ENCODE assay signal across 10 cellular contexts in the genomic region with DNA sequence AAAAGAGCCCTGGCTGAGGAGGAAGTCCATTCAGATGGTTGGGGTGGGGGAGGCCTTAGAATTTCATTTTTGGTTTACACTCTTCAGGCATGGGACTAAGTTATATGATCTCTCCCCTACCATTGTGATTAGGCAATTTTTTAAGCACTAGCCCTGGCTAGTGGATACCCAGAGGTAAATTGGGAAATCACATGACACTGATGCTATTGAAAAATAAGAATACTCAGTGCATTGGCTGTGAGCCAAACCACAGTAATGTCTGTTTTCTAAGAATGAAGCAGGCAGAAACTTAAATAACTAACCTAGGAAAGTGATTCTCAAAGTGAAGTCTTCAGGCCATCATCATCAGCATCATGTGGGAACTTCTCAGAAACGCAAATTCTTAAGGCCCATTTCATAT.
DNase-seq lines count a peak whose midpoint lies in the region; ATAC-seq and TF ChIP-seq lines count a peak whose summit lies in the region.
"Had no signal": no experiment of that assay in that cellular context is flagged by ENCODE, and none has a peak within 500 bp of the region (broad histone marks: within the 10 kb centered on the region; RNA-seq: fewer than 3 reads in every experiment).

No MANE protein-coding gene starts in this region.

- DNase-seq in fibroblast of mammary gland (ENCODE audit: low read depth) (peak; percentile 27), cerebellar nuclear complex (lab: John Stamatoyannopoulos, UW) (no peak)
- no peak for DNase-seq in activated effector memory CD4-positive, alpha-beta T cell treated with anti-CD3 and anti-CD28 coated beads, Interleukin-2, amount 50 U/mL, for 16 hours
- DNase-seq in stimulated activated CD4-positive, alpha-beta T cell treated with anti-CD3 and anti-CD28 coated beads, Interleukin-1b, Interleukin-23, amount 100 ng/mL, for 48 hours, result no peak
- no peak for DNase-seq in stimulated activated naive CD4-positive, alpha-beta T cell (lab: John Stamatoyannopoulos, UW)
- DNase-seq: activated gamma-delta T cell had no signal

- ATAC-seq in GM18870 (IDR thresholded peaks at IDR 0.05; ENCODE audit: unreplicated experiment) (peak; percentile 74), HG02571 (IDR thresholded peaks at IDR 0.05; ENCODE audit: unreplicated experiment) (peak; percentile 60)

- TF ChIP-seq CTCF in fibroblast of mammary gland (conservative IDR thresholded peaks at IDR 0.05; ENCODE audit: control insufficient read depth, insufficient read depth, low read depth, low read length), result no peak

- no peaks in the 10 kb centered on the region for H3K36me3 ChIP-seq in HUES48 (ENCODE audit: control insufficient read depth, insufficient read depth, low read length)

- no peak overlapping the region for H3K9ac ChIP-seq in HUES48 (ENCODE audit: low read depth, low read length)

- no peaks in the 10 kb centered on the region for H3K27me3 ChIP-seq in HUES48 (ENCODE audit: control insufficient read depth, insufficient read depth, low read length)

- peaks cover 70% of the 10 kb centered on the region for H3K9me3 ChIP-seq in HUES48 (ENCODE audit: control insufficient read depth, insufficient read depth, low read length)

- H3K4me3 ChIP-seq in HUES48 (ENCODE audit: low read depth, low read length), result no peak overlapping the region
- no peak overlapping the region for H3K4me3 ChIP-seq in fibroblast of mammary gland (ENCODE audit: control insufficient read depth, low read depth, low read length)
- H3K4me3 ChIP-seq: lung had no signal

- H3K27ac ChIP-seq in HUES48 (ENCODE audit: low read depth, low read length), result peak overlapping the region; percentile 20

- no peaks in the 10 kb centered on the region for H3K4me1 ChIP-seq in HUES48 (ENCODE audit: control insufficient read depth, insufficient read depth, low read length)
